In the genomic region with DNA sequence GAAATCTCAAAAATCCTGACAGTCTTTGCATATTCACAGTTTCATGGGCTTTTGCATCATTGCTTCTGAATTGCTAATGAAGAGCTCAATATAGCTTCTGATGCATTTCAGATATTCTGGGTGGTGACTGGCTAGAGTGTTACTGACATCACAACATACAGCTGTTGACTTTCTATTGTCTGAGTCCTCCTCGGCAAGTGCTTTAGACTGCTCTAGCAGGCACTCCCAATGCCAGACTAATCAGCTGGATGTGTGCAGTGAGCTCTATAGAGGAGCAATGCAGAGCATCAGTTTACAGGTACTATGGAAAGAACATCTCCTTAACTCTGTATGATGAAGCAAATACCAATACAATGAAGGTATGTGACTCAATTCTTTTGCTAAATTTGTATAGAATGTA, we compare ENCODE assay signal across 12 cellular contexts. TPM values are rescaled to one million over a fixed set of nuclear protein-coding genes. Genes with fewer than 3 reads are reported as not detected.
DNase-seq lines count a peak whose midpoint lies in the region; ATAC-seq and TF ChIP-seq lines count a peak whose summit lies in the region.
"Had no signal": no experiment of that assay in that cellular context is flagged by ENCODE, and none has a peak within 500 bp of the region (broad histone marks: within the 10 kb centered on the region; RNA-seq: fewer than 3 reads in every experiment).

No MANE protein-coding gene starts in this region.

- no peak for TF ChIP-seq EP300 in ovary (IDR thresholded peaks at IDR 0.05)

- peaks cover 9% of the 10 kb centered on the region for H3K36me3 Mint-ChIP-seq in endodermal cell (ENCODE audit: low read depth)
- no peaks in the 10 kb centered on the region for H3K36me3 Mint-ChIP-seq in activated naive CD4-positive, alpha-beta T cell treated with anti-CD3 and anti-CD28 coated beads, Interleukin-2, amount 50 U/mL, for 72 hours

- no peaks in the 10 kb centered on the region for H3K27me3 ChIP-seq in endodermal cell (ENCODE audit: control insufficient read depth, insufficient read depth, low read length, poor library complexity, severe bottlenecking)
- no peaks in the 10 kb centered on the region for H3K27me3 ChIP-seq in ovary
- no peaks in the 10 kb centered on the region for H3K27me3 ChIP-seq in esophagus squamous epithelium
- H3K27me3 ChIP-seq: BLaER1 treated with 17β-estradiol and CSF1 and Interleukin-3, amounts not matched to agents 10 nM and 100 nM had no signal

- H3K9me3 Mint-ChIP-seq in endodermal cell: peaks cover 6% of the 10 kb centered on the region
- no peaks in the 10 kb centered on the region for H3K9me3 Mint-ChIP-seq in activated naive CD4-positive, alpha-beta T cell treated with anti-CD3 and anti-CD28 coated beads, Interleukin-2, amount 50 U/mL, for 72 hours
- H3K9me3 Mint-ChIP-seq: activated CD4-positive, alpha-beta T cell treated with anti-CD3 and anti-CD28 coated beads, Interleukin-2, amount 10 ng/mL, durations not matched to agents 24 days and 14 days had no signal

- TF ChIP-seq POLR2A in ovary (IDR thresholded peaks at IDR 0.05): no peak
- no peak for TF ChIP-seq POLR2A in esophagus squamous epithelium (IDR thresholded peaks at IDR 0.05)

- intact Hi-C loops in ovary (cut with DNase I): no loop called here
- intact Hi-C loops in esophagus squamous epithelium (cut with DNase I): no loop called here

- H3K27ac ChIP-seq in endodermal cell (ENCODE audit: low read depth, low read length) (no peak overlapping the region), ovary (no peak overlapping the region), esophagus squamous epithelium (no peak overlapping the region)
- H3K27ac ChIP-seq: BLaER1 treated with 17β-estradiol and CSF1 and Interleukin-3, amounts not matched to agents 10 nM and 100 nM had no signal

- H3K27me3 Mint-ChIP-seq in endodermal cell (ENCODE audit: insufficient read depth): no peaks in the 10 kb centered on the region
- H3K27me3 Mint-ChIP-seq: activated CD4-positive, alpha-beta T cell treated with anti-CD3 and anti-CD28 coated beads, Interleukin-2, amount 10 ng/mL, durations not matched to agents 24 days and 14 days had no signal

- H3K4me1 ChIP-seq in endodermal cell (ENCODE audit: control insufficient read depth, insufficient read depth, low read length) (no peaks in the 10 kb centered on the region), ovary (ENCODE audit: insufficient read depth) (no peaks in the 10 kb centered on the region), esophagus squamous epithelium (no peaks in the 10 kb centered on the region)

- no peak overlapping the region for H3K9ac ChIP-seq in endodermal cell (ENCODE audit: extremely low read depth, low read length, poor library complexity, severe bottlenecking)
- H3K9ac ChIP-seq: BLaER1 treated with 17β-estradiol and CSF1 and Interleukin-3, amounts not matched to agents 10 nM and 100 nM had no signal

- H3K9me3 ChIP-seq in endodermal cell (ENCODE audit: control insufficient read depth, low read length): peaks cover 13% of the 10 kb centered on the region
- no peaks in the 10 kb centered on the region for H3K9me3 ChIP-seq in ovary
- no peaks in the 10 kb centered on the region for H3K9me3 ChIP-seq in esophagus squamous epithelium

- peaks cover 9% of the 10 kb centered on the region for H3K4me1 Mint-ChIP-seq in endodermal cell

- H3K36me3 ChIP-seq in endodermal cell (ENCODE audit: control insufficient read depth, insufficient read depth, low read length): no peaks in the 10 kb centered on the region
- H3K36me3 ChIP-seq in ovary: no peaks in the 10 kb centered on the region
- no peaks in the 10 kb centered on the region for H3K36me3 ChIP-seq in esophagus squamous epithelium

- peak; percentile 45 for DNase-seq in endodermal cell
- no peak for DNase-seq in ovary
- DNase-seq in cerebellar cortex (ENCODE audit: low spot score): no peak
- no peak for DNase-seq in esophagus squamous epithelium (lab: John Stamatoyannopoulos, UW)
- DNase-seq in activated naive CD4-positive, alpha-beta T cell treated with anti-CD3 and anti-CD28 coated beads, Interleukin-2, amount 50 U/mL, for 72 hours (ENCODE audit: low spot score in 2 of 2): no peak
- DNase-seq: activated CD4-positive, alpha-beta T cell treated with anti-CD3 and anti-CD28 coated beads, Interleukin-2, amount 10 ng/mL, durations not matched to agents 24 days and 14 days; activated naive CD4-positive, alpha-beta T cell treated with anti-CD3 and anti-CD28 coated beads, Interleukin-2, amount 50 U/mL, for 16 hours; stimulated activated CD4-positive, alpha-beta T cell treated with anti-CD3 and anti-CD28 coated beads, Interleukin-15, amount 100 ng/mL, for 24 hours had no signal

- WGBS in endodermal cell (ENCODE audit: insufficient coverage in 1 of 2, insufficient read length in 1 of 2), 2 experiments: 57 to 83% methylated on average over 1 of the region's 1 CpG
- WGBS in ovary, 3 donors: 57 to 81% (median 61%) methylated on average over 1 of the region's 1 CpG
- 83 to 100% methylated on average over 1 of the region's 1 CpG for WGBS in esophagus squamous epithelium, 2 donors

- TF ChIP-seq CTCF in endodermal cell (conservative IDR thresholded peaks at IDR 0.05): no peak
- no peak for TF ChIP-seq CTCF in ovary (IDR thresholded peaks at IDR 0.05)
- no peak for TF ChIP-seq CTCF in esophagus squamous epithelium (IDR thresholded peaks at IDR 0.05)

- ATAC-seq in GM18498 (IDR thresholded peaks at IDR 0.05; ENCODE audit: unreplicated experiment): peak; percentile 78
- ATAC-seq in GM19324 (IDR thresholded peaks at IDR 0.05; ENCODE audit: low FRiP score, unreplicated experiment): peak; percentile 64
- ATAC-seq in HG03175 (IDR thresholded peaks at IDR 0.05; ENCODE audit: unreplicated experiment): peak; percentile 49
- ATAC-seq in activated naive CD4-positive, alpha-beta T cell treated with anti-CD3 and anti-CD28 coated beads, Interleukin-2, amount 50 U/mL, for 72 hours: no peak

- H3K27ac Mint-ChIP-seq in endodermal cell: no peak overlapping the region
- no peak overlapping the region for H3K27ac Mint-ChIP-seq in activated naive CD4-positive, alpha-beta T cell treated with anti-CD3 and anti-CD28 coated beads, Interleukin-2, amount 50 U/mL, for 72 hours
- H3K27ac Mint-ChIP-seq: activated CD4-positive, alpha-beta T cell treated with anti-CD3 and anti-CD28 coated beads, Interleukin-2, amount 10 ng/mL, durations not matched to agents 24 days and 14 days had no signal

- no peak overlapping the region for H3K4me3 Mint-ChIP-seq in endodermal cell
- H3K4me3 Mint-ChIP-seq: activated CD4-positive, alpha-beta T cell treated with anti-CD3 and anti-CD28 coated beads, Interleukin-2, amount 10 ng/mL, durations not matched to agents 24 days and 14 days had no signal

- H3K4me3 ChIP-seq in endodermal cell (ENCODE audit: low read length) (no peak overlapping the region), ovary (no peak overlapping the region), esophagus squamous epithelium (no peak overlapping the region)
- H3K4me3 ChIP-seq: BLaER1 treated with 17β-estradiol and CSF1 and Interleukin-3, amounts not matched to agents 10 nM and 100 nM had no signal

RNA-seq across cellular contexts. Expression of a gene that starts 54.9 kb away (rescaled TPM):
- total RNA-seq in endodermal cell: 10 to 100 TPM; 52.6 to 67.0 TPM
- polyA plus RNA-seq in endodermal cell (2013, experiment 1 of 2): 51.1 TPM
- polyA plus RNA-seq in endodermal cell (2013, experiment 2 of 2): 54.7 TPM
- total RNA-seq in ovary: 10 to 100 TPM; 12.0 to 31.6 (median 19.0) TPM
- 10 to 100 TPM in 1 of 2 donors, 1 to 10 TPM in 1; 8.9 to 34.4 TPM for polyA plus RNA-seq in ovary
- 10 to 100 TPM; 13.4 to 23.8 (median 20.1) TPM for total RNA-seq in esophagus squamous epithelium
- 10 to 100 TPM; 59.6 to 65.1 TPM for total RNA-seq in activated naive CD4-positive, alpha-beta T cell treated with anti-CD3 and anti-CD28 coated beads, Interleukin-2, amount 50 U/mL, for 72 hours

RNA-seq across cellular contexts. Expression of a gene that starts 55.1 kb away (rescaled TPM):
- total RNA-seq in endodermal cell (10 to 100 TPM; 17.2 to 20.7 TPM), ovary (10 to 100 TPM in 1 of 7 donors, 1 to 10 TPM in 6; 4.6 to 11.4 (median 8.7) TPM), esophagus squamous epithelium (1 to 10 TPM in 3 of 4 donors, under 1 TPM in 1; 0.61 to 4.5 (median 3.5) TPM)
- polyA plus RNA-seq in endodermal cell (2013, experiment 1 of 2): 12.4 TPM
- polyA plus RNA-seq in endodermal cell (2013, experiment 2 of 2): 9.9 TPM
- 1 to 10 TPM; 2.6 to 3.7 TPM for polyA plus RNA-seq in ovary
- 10 to 100 TPM; 13.3 to 37.9 TPM for total RNA-seq in activated naive CD4-positive, alpha-beta T cell treated with anti-CD3 and anti-CD28 coated beads, Interleukin-2, amount 50 U/mL, for 72 hours

Comparison
In these comparisons a context has a peak if more than half of its experiments do, and no peak if none do; other contexts are left out.
1. ATAC-seq: peak in GM18498 (single experiment), GM19324 (single experiment) and HG03175 (single experiment); none in activated naive CD4-positive, alpha-beta T cell treated with anti-CD3 and anti-CD28 coated beads, Interleukin-2, amount 50 U/mL, for 72 hours (0 of 2).